7 cellular contexts compared by ENCODE assay signal in genomic region chr13:110714798-110715394, GRCh38. TPM values are rescaled to one million over a fixed set of nuclear protein-coding genes. Genes with fewer than 3 reads are reported as not detected.
A peak's percentile ranks its signal among the peaks of the same experiment; 100 is the strongest.
DNase-seq lines count a peak whose midpoint lies in the region; ATAC-seq and TF ChIP-seq lines count a peak whose summit lies in the region.

No MANE protein-coding gene starts in this region.

- peak overlapping the region; percentile 87 for H2BK5ac ChIP-seq in neuronal stem cell (ENCODE audit: low read length)

- H3K4me2 ChIP-seq in neuronal stem cell (ENCODE audit: insufficient read depth, low read length, poor library complexity, severe bottlenecking): peak overlapping the region; percentile 58

- H3K4me1 Mint-ChIP-seq in activated T-helper 1 cell treated with anti-CD3 and anti-CD28 coated beads, Interleukin-12 subunit alpha, Interleukin-12 subunit beta, Interleukin-2, Interleukin-4 antibody, amounts not matched to agents 30 ng/mL and 10 ng/mL and 1 ng/mL, durations not matched to agents 14 hours and 24 hours and 36 hours (ENCODE audit: low read depth): peaks cover 26% of the 10 kb centered on the region
- H3K4me1 Mint-ChIP-seq in type B pancreatic cell (ENCODE audit: unreplicated experiment): peaks cover 15% of the 10 kb centered on the region

- no peak overlapping the region for H2BK120ac ChIP-seq in neuronal stem cell (ENCODE audit: low read depth, low read length)

- no peak overlapping the region for H2BK12ac ChIP-seq in neuronal stem cell (ENCODE audit: low read length)

- H3K36me3 Mint-ChIP-seq in activated T-helper 1 cell treated with anti-CD3 and anti-CD28 coated beads, Interleukin-12 subunit alpha, Interleukin-12 subunit beta, Interleukin-2, Interleukin-4 antibody, amounts not matched to agents 30 ng/mL and 10 ng/mL and 1 ng/mL, durations not matched to agents 14 hours and 24 hours and 36 hours (ENCODE audit: low read depth): peaks cover 7% of the 10 kb centered on the region
- peaks cover 5% of the 10 kb centered on the region for H3K36me3 Mint-ChIP-seq in type B pancreatic cell

- H4K91ac ChIP-seq in neuronal stem cell (ENCODE audit: low read depth, low read length, poor library complexity): no peak overlapping the region

- intact Hi-C loops in activated T-helper 1 cell treated with anti-CD3 and anti-CD28 coated beads, Interleukin-12 subunit alpha, Interleukin-12 subunit beta, Interleukin-2, Interleukin-4 antibody, amounts not matched to agents 30 ng/mL and 10 ng/mL and 1 ng/mL, durations not matched to agents 14 hours and 24 hours and 36 hours (cut with micrococcal nuclease): loop anchor here (1.0 to 10.0 kb wide), 8 partner anchors 9 to 1872 kb away; partner anchors contain the start of genes CARS2, IRS2, NAXD and RAB20

- H3K36me3 ChIP-seq in neuronal stem cell (replicated peaks in 1 of 2; ENCODE audit: control insufficient read depth in 2 of 2, insufficient read depth in 2 of 2, low read length in 2 of 2): peaks cover 9 to 13% of the 10 kb centered on the region in 2 donors

- no peak overlapping the region for H3K4ac ChIP-seq in neuronal stem cell (ENCODE audit: low read length)

- H3K27ac Mint-ChIP-seq in activated T-helper 1 cell treated with anti-CD3 and anti-CD28 coated beads, Interleukin-12 subunit alpha, Interleukin-12 subunit beta, Interleukin-2, Interleukin-4 antibody, amounts not matched to agents 30 ng/mL and 10 ng/mL and 1 ng/mL, durations not matched to agents 14 hours and 24 hours and 36 hours: peak overlapping the region; percentile 98
- H3K27ac Mint-ChIP-seq in type B pancreatic cell: peak overlapping the region; percentile 100

- peak overlapping the region; percentile 72 for H2AFZ ChIP-seq in neuronal stem cell (ENCODE audit: low read length)

- no peak for ATAC-seq in HG03139 (IDR thresholded peaks at IDR 0.05; ENCODE audit: unreplicated experiment)

- H3K18ac ChIP-seq in neuronal stem cell (ENCODE audit: low read length): peak overlapping the region; percentile 99

- peaks cover 1 to 6% of the 10 kb centered on the region in 2 donors for H3K4me1 ChIP-seq in neuronal stem cell (ENCODE audit: control insufficient read depth in 2 of 2, insufficient read depth in 1 of 2, low read depth in 1 of 2, low read length in 2 of 2)

- peaks cover 0 to 3% of the 10 kb centered on the region in 2 donors for H3K9me3 ChIP-seq in neuronal stem cell (replicated peaks in 1 of 2; ENCODE audit: control insufficient read depth in 2 of 2, insufficient read depth in 1 of 2, low read depth in 1 of 2, low read length in 2 of 2)

- no peaks in the 10 kb centered on the region for H3K27me3 ChIP-seq in neuronal stem cell (ENCODE audit: control insufficient read depth in 3 of 3, insufficient read depth in 3 of 3, low read depth in 1 of 3, low read length in 3 of 3)

- H3K23ac ChIP-seq in neuronal stem cell (ENCODE audit: low read depth, low read length, poor library complexity): peak overlapping the region; percentile 97

- H3K9ac ChIP-seq in neuronal stem cell (ENCODE audit: low read depth, low read length, poor library complexity): peak overlapping the region; percentile 99

- H3K4me3 ChIP-seq in foreskin fibroblast (ENCODE audit: low read depth in 1 of 2, low read length in 2 of 2) (peak overlapping the region; percentile 79 to 80), neuronal stem cell (ENCODE audit: low read length in 2 of 2) (peak overlapping the region; percentile 95 to 99)

- peak overlapping the region; percentile 67 for H2BK15ac ChIP-seq in neuronal stem cell (ENCODE audit: low read length)

- no peak overlapping the region for H4K8ac ChIP-seq in neuronal stem cell (ENCODE audit: low read depth, low read length)

- H3K27ac ChIP-seq in neuronal stem cell (replicated peaks; ENCODE audit: low read length): peak overlapping the region; percentile 87

- TF ChIP-seq CTCF in foreskin fibroblast (IDR thresholded peaks at IDR 0.05; ENCODE audit: low read depth, low read length) (no peak), type B pancreatic cell (conservative IDR thresholded peaks at IDR 0.05) (no peak)

- no peaks in the 10 kb centered on the region for H3K9me3 Mint-ChIP-seq in activated T-helper 1 cell treated with anti-CD3 and anti-CD28 coated beads, Interleukin-12 subunit alpha, Interleukin-12 subunit beta, Interleukin-2, Interleukin-4 antibody, amounts not matched to agents 30 ng/mL and 10 ng/mL and 1 ng/mL, durations not matched to agents 14 hours and 24 hours and 36 hours
- no peaks in the 10 kb centered on the region for H3K9me3 Mint-ChIP-seq in type B pancreatic cell

- H3K27me3 Mint-ChIP-seq in activated T-helper 1 cell treated with anti-CD3 and anti-CD28 coated beads, Interleukin-12 subunit alpha, Interleukin-12 subunit beta, Interleukin-2, Interleukin-4 antibody, amounts not matched to agents 30 ng/mL and 10 ng/mL and 1 ng/mL, durations not matched to agents 14 hours and 24 hours and 36 hours (ENCODE audit: insufficient read depth): no peaks in the 10 kb centered on the region
- peaks cover 7% of the 10 kb centered on the region for H3K27me3 Mint-ChIP-seq in type B pancreatic cell

- peak; percentile 100 for TF ChIP-seq POLR2A in GM19099 (IDR thresholded peaks at IDR 0.05; ENCODE audit: extremely low read depth, insufficient read length, low read depth)

- H2AK5ac ChIP-seq in neuronal stem cell (ENCODE audit: low read depth, low read length): peak overlapping the region; percentile 94

- H3K4me3 Mint-ChIP-seq in activated T-helper 1 cell treated with anti-CD3 and anti-CD28 coated beads, Interleukin-12 subunit alpha, Interleukin-12 subunit beta, Interleukin-2, Interleukin-4 antibody, amounts not matched to agents 30 ng/mL and 10 ng/mL and 1 ng/mL, durations not matched to agents 14 hours and 24 hours and 36 hours: peak overlapping the region; percentile 98
- peak overlapping the region; percentile 100 for H3K4me3 Mint-ChIP-seq in type B pancreatic cell

- DNase-seq in NCI-H345 treated with DMSO at 0.1 percent for 48 hours (lab: John Stamatoyannopoulos, UW; ENCODE audit: unreplicated experiment) (peak; percentile 60), foreskin fibroblast (peak; percentile 33 to 73), neuronal stem cell (ENCODE audit: low spot score) (peak; percentile 35), type B pancreatic cell (ENCODE audit: extremely low spot score, unreplicated experiment) (peak; percentile 73)
- peak; percentile 53 for DNase-seq in activated T-helper 1 cell treated with anti-CD3 and anti-CD28 coated beads, Interleukin-12 subunit alpha, Interleukin-12 subunit beta, Interleukin-2, Interleukin-4 antibody, amounts not matched to agents 30 ng/mL and 10 ng/mL and 1 ng/mL, durations not matched to agents 14 hours and 24 hours and 36 hours (ENCODE audit: low spot score)

- peaks cover 12% of the 10 kb centered on the region for H3K79me1 ChIP-seq in neuronal stem cell (ENCODE audit: low read depth, low read length)

- no CpG with 5 or more reads among the region's 49 CpGs for WGBS in neuronal stem cell (ENCODE audit: extremely low coverage in 2 of 2, insufficient read length in 2 of 2, insufficient replicate concordance in 1 of 2), 2 donors

- H3K14ac ChIP-seq in neuronal stem cell (ENCODE audit: low read length): peak overlapping the region; percentile 14

RNA-seq across cellular contexts. Expression of gene ING1, which starts 1.4 kb away (rescaled TPM):
- total RNA-seq in activated T-helper 1 cell treated with anti-CD3 and anti-CD28 coated beads, Interleukin-12 subunit alpha, Interleukin-12 subunit beta, Interleukin-2, Interleukin-4 antibody, amounts not matched to agents 30 ng/mL and 10 ng/mL and 1 ng/mL, durations not matched to agents 14 hours and 24 hours and 36 hours: 15.9 and 16.4 TPM in 2 replicates
- polyA plus RNA-seq in neuronal stem cell (2013, experiment 1 of 2): 23.9 TPM
- 24.7 TPM for polyA plus RNA-seq in neuronal stem cell (2013, experiment 2 of 2)
- total RNA-seq in type B pancreatic cell (ENCODE audit: low replicate concordance): 17.8 and 18.0 TPM in 2 replicates

RNA-seq across cellular contexts. Expression of gene CARS2, which starts 9.0 kb away (rescaled TPM):
- total RNA-seq in activated T-helper 1 cell treated with anti-CD3 and anti-CD28 coated beads, Interleukin-12 subunit alpha, Interleukin-12 subunit beta, Interleukin-2, Interleukin-4 antibody, amounts not matched to agents 30 ng/mL and 10 ng/mL and 1 ng/mL, durations not matched to agents 14 hours and 24 hours and 36 hours: 106 and 110 TPM in 2 replicates
- polyA plus RNA-seq in neuronal stem cell (2013, experiment 1 of 2): 24.9 TPM
- polyA plus RNA-seq in neuronal stem cell (2013, experiment 2 of 2): 24.3 TPM
- total RNA-seq in type B pancreatic cell (ENCODE audit: low replicate concordance): 62.0 and 73.4 TPM in 2 replicates
